8 cellular contexts compared by ENCODE assay signal in the genomic region with DNA sequence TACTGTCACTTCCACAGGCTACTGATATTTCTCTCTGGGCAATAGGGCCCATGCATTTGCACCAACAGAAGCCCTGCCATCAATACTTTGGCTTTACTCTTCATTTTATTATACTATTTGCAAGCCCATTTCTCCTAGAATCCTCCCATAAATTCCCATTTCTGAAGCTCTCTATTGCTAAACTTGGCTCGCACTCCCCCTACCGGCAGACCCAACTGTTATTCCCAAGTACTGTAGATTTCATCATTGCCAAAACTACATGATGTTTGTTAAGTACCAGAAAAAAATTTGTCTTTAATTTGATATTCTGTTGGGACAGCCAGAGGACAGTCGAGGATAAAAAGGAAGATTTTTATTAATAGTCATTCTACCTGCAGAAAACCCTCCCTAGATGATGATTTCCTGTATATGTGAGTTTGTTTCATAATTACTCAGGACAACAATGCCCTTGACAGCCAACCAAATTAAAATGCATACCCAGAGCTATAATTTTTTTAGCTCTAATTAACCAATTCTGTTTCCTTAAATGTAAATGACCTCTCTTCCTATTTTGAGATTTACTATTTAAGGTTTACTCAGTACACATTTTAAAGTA.
DNase-seq lines count a peak whose midpoint lies in the region; ATAC-seq, FAIRE-seq and TF ChIP-seq lines count a peak whose summit lies in the region.

No MANE protein-coding gene starts in this region.

- H3K4me1 Mint-ChIP-seq in activated naive CD8-positive, alpha-beta T cell treated with anti-CD3 and anti-CD28 coated beads, Interleukin-2, amount 50 U/mL, for 24 hours, result no peaks in the 10 kb centered on the region

- no peaks in the 10 kb centered on the region for H3K36me3 Mint-ChIP-seq in activated naive CD8-positive, alpha-beta T cell treated with anti-CD3 and anti-CD28 coated beads, Interleukin-2, amount 50 U/mL, for 24 hours (ENCODE audit: low read depth)

- peaks cover 0 to 5% (median 0%) of the 10 kb centered on the region in 9 donors for H3K4me1 ChIP-seq in heart right ventricle

- no peak overlapping the region for H3K4me3 Mint-ChIP-seq in activated naive CD8-positive, alpha-beta T cell treated with anti-CD3 and anti-CD28 coated beads, Interleukin-2, amount 50 U/mL, for 24 hours

- no peaks in the 10 kb centered on the region for H3K36me3 ChIP-seq in heart right ventricle

- 4% methylated on average over 3 of the region's 3 CpGs for WGBS in heart right ventricle, 2 donors

- peak; percentile 49 for DNase-seq in stimulated activated CD4-positive, alpha-beta T cell treated with anti-CD3 and anti-CD28 coated beads, Interleukin-15, amount 100 ng/mL, for 24 hours
- no peak for DNase-seq in stimulated activated CD4-positive, alpha-beta T cell treated with anti-CD3 and anti-CD28 coated beads, Interleukin-4, amount 100 ng/mL, for 24 hours
- DNase-seq in NCI-H1092 (lab: John Stamatoyannopoulos, UW) (peak; percentile 0), heart right ventricle (peak; percentile 68 to 82), retinal pigment epithelial cell (ENCODE audit: low read depth) (peak; percentile 23), GM12891 (ENCODE audit: insufficient read length, low spot score) (no peak)
- peak; percentile 38 for DNase-seq in activated naive CD8-positive, alpha-beta T cell treated with anti-CD3 and anti-CD28 coated beads, Interleukin-2, amount 50 U/mL, for 24 hours

- no peak for ATAC-seq in activated naive CD8-positive, alpha-beta T cell treated with anti-CD3 and anti-CD28 coated beads, Interleukin-2, amount 50 U/mL, for 24 hours
- ATAC-seq in heart right ventricle (peak in 6 of 8 donors; percentile 44 to 71 (median 59)), HG03139 (IDR thresholded peaks at IDR 0.05; ENCODE audit: unreplicated experiment) (no peak)

- peaks cover 24% of the 10 kb centered on the region for H3K27me3 Mint-ChIP-seq in activated naive CD8-positive, alpha-beta T cell treated with anti-CD3 and anti-CD28 coated beads, Interleukin-2, amount 50 U/mL, for 24 hours

- peak; percentile 58 to 85 (median 78) for TF ChIP-seq CTCF in heart right ventricle (IDR thresholded peaks at IDR 0.05)
- TF ChIP-seq CTCF in retinal pigment epithelial cell (conservative IDR thresholded peaks at IDR 0.05; ENCODE audit: low read depth, low read length), result peak; percentile 93

- H3K27ac ChIP-seq in heart right ventricle, result no peak overlapping the region

- H3K9me3 ChIP-seq in heart right ventricle, result peaks cover 0 to 24% (median 10%) of the 10 kb centered on the region in 11 donors

- no peaks in the 10 kb centered on the region for H3K9me3 Mint-ChIP-seq in activated naive CD8-positive, alpha-beta T cell treated with anti-CD3 and anti-CD28 coated beads, Interleukin-2, amount 50 U/mL, for 24 hours

- FAIRE-seq in GM12891 (lab: Jason Lieb, UNC), result no peak

- intact Hi-C loops in heart right ventricle (cut with DNase I), result loop anchor here in 1 of 10 donors (5.0 kb wide), 1 partner anchor 653 kb away; no protein-coding TSS in a partner anchor

- no peak for TF ChIP-seq POLR2A in GM12891 (IDR thresholded peaks at IDR 0.05; ENCODE audit: low read depth, low read length)

- no peak overlapping the region for H3K27ac Mint-ChIP-seq in activated naive CD8-positive, alpha-beta T cell treated with anti-CD3 and anti-CD28 coated beads, Interleukin-2, amount 50 U/mL, for 24 hours

- H3K4me3 ChIP-seq in heart right ventricle (no peak overlapping the region), retinal pigment epithelial cell (ENCODE audit: low read length) (no peak overlapping the region)

- no peaks in the 10 kb centered on the region for H3K27me3 ChIP-seq in heart right ventricle

TF ChIP-seq in GM12891, 5 proteins besides CTCF, POLR2A, EP300 and RAD21:
- TF ChIP-seq POU2F2 (IDR thresholded peaks at IDR 0.05; ENCODE audit: low read depth, low read length) (no peak), POLR2AphosphoS5 (IDR thresholded peaks at IDR 0.05; ENCODE audit: low read depth, low read length) (no peak), TAF1 (IDR thresholded peaks at IDR 0.05; ENCODE audit: low read depth, low read length) (no peak), SPI1 (IDR thresholded peaks at IDR 0.05; ENCODE audit: low read depth, low read length) (no peak), PAX5 (IDR thresholded peaks at IDR 0.05; ENCODE audit: insufficient read depth, low read length, severe bottlenecking) (no peak)
TF ChIP-seq in GM12891: peak in this region for 0.

Comparison
In these comparisons a context has a peak if more than half of its experiments do, and no peak if none do; other contexts are left out.
1. DNase-seq: peak in stimulated activated CD4-positive, alpha-beta T cell treated with anti-CD3 and anti-CD28 coated beads, Interleukin-15, amount 100 ng/mL, for 24 hours (single experiment), NCI-H1092 (single experiment), activated naive CD8-positive, alpha-beta T cell treated with anti-CD3 and anti-CD28 coated beads, Interleukin-2, amount 50 U/mL, for 24 hours (single experiment), heart right ventricle (2 of 2) and retinal pigment epithelial cell (single experiment); none in stimulated activated CD4-positive, alpha-beta T cell treated with anti-CD3 and anti-CD28 coated beads, Interleukin-4, amount 100 ng/mL, for 24 hours (single experiment) and GM12891 (single experiment).
2. ATAC-seq: peak in heart right ventricle (6 of 8); none in activated naive CD8-positive, alpha-beta T cell treated with anti-CD3 and anti-CD28 coated beads, Interleukin-2, amount 50 U/mL, for 24 hours (single experiment) and HG03139 (single experiment).